18 cellular contexts compared by ENCODE assay signal in the genomic region with DNA sequence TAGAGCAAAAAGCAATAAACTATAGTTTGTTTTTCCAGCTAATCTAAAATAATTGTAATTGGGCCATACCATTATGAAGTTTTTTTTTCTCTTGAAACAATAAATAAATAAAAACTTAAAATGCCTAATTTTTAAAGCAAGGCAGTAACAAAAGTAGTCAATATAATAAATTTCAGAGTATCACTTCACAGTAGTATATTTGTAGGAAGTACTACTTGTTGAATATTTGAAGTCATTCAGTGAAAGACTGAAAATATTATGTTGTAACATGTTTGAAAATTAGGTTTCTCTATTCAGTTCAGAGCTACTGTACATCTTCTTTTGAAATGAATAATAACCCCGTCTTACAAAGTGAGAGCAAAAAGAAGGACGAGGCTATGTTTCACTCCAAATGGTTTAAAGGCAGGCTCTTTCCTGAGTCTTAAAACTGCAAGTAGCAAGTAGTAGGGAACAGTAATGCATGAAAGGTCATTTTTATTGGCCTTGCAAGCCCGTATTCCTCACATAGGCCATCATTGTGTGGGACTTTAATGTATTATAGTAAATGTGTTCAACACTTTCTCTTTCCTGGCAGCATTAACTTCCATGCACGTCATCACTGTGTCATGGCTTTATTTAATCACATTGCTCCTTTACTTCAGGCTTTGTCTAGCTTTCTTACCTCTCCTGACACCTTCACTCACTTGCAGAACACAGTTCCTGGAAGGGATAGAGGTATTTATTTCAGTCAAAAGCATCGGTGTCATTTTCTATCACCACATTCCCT.
"Had no signal": no experiment of that assay in that cellular context is flagged by ENCODE, and none has a peak within 500 bp of the region (broad histone marks: within the 10 kb centered on the region; RNA-seq: fewer than 3 reads in every experiment).

No MANE protein-coding gene starts in this region.

- H3K27me3 ChIP-seq: body of pancreas, esophagus muscularis mucosa, thyroid gland had no signal

- H3K4me1 ChIP-seq: body of pancreas, lower lobe of right lung, thyroid gland had no signal

- H3K27ac ChIP-seq: body of pancreas, esophagus muscularis mucosa, lower lobe of right lung, thyroid gland had no signal

- ATAC-seq: body of pancreas, left colon had no signal

- H3K9me3 ChIP-seq: body of pancreas, esophagus muscularis mucosa, lower lobe of right lung, thyroid gland had no signal

- DNase-seq: activated B cell treated with CpG ODN at 0.5 μM for 24 hours; activated CD4-positive, alpha-beta memory T cell treated with anti-CD3 and anti-CD28 coated beads for 36 hours; activated CD4-positive, alpha-beta T cell treated with anti-CD3 and anti-CD28 coated beads for 4 hours; activated T-cell treated with anti-CD3 and anti-CD28 coated beads for 4 hours; amniotic stem cell; body of pancreas; caudate nucleus; cortex of kidney; left colon; lower lobe of right lung; midbrain; nephron progenitor cell; occipital lobe; retina; stimulated activated CD8-positive, alpha-beta memory T cell treated with anti-CD3 and anti-CD28 coated beads, Interleukin-4, amount 100 ng/mL, for 48 hours; stimulated activated naive CD4-positive, alpha-beta T cell; thyroid gland had no signal

- H3K36me3 ChIP-seq: esophagus muscularis mucosa, lower lobe of right lung, thyroid gland had no signal

- H3K4me3 ChIP-seq: body of pancreas, esophagus muscularis mucosa, lower lobe of right lung, thyroid gland had no signal
